27 cellular contexts compared by ENCODE assay signal in the genomic region with DNA sequence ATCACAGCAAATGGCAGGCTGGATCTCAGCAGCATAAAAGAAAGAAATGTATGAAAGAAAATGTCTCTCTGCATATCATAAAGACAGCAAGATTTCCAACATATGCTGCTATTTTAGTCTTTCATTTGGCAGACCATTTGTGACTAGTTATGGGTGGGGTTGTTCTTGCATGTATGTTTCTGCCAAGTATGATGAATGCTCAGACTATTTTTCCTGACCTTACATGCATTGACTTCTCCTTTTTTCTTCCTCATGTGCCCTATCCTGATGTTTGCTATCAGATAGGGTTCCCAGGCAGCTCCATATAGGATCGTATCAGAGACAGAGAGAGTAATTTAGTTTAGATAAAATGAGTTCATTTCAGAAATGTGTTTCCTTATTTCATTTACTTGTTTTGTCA. TPM values are rescaled to one million over a fixed set of nuclear protein-coding genes. Genes with fewer than 3 reads are reported as not detected.
A peak's percentile ranks its signal among the peaks of the same experiment; 100 is the strongest.
DNase-seq lines count a peak whose midpoint lies in the region; ATAC-seq and TF ChIP-seq lines count a peak whose summit lies in the region.
"Had no signal": no experiment of that assay in that cellular context is flagged by ENCODE, and none has a peak within 500 bp of the region (broad histone marks: within the 10 kb centered on the region; RNA-seq: fewer than 3 reads in every experiment).

No MANE protein-coding gene starts in this region.

- TF ChIP-seq CTCF in brain microvascular endothelial cell (IDR thresholded peaks at IDR 0.05; ENCODE audit: low read depth, low read length, missing control alignments) (no peak), fibroblast of the aortic adventitia (IDR thresholded peaks at IDR 0.05; ENCODE audit: insufficient read depth, low read length) (no peak)

- no peak for ATAC-seq in HG03520 (IDR thresholded peaks at IDR 0.05; ENCODE audit: unreplicated experiment)
- ATAC-seq: GM23338, lower lobe of right lung, pancreas, sciatic nerve had no signal

- no peak overlapping the region for H3K4me3 ChIP-seq in brain microvascular endothelial cell (ENCODE audit: low read depth, low read length)
- no peak overlapping the region for H3K4me3 ChIP-seq in fibroblast of the aortic adventitia (ENCODE audit: low read depth, low read length)
- H3K4me3 ChIP-seq in skeletal muscle cell (ENCODE audit: low read depth, low read length) = no peak overlapping the region
- H3K4me3 ChIP-seq: colonic mucosa, GM23338, lower lobe of right lung, pancreas, tibial nerve had no signal

- no peaks in the 10 kb centered on the region for H3K36me3 ChIP-seq in brain microvascular endothelial cell (replicated peaks)
- H3K36me3 ChIP-seq: colonic mucosa, lower lobe of right lung, pancreas, tibial nerve had no signal

- H3K27ac ChIP-seq in brain microvascular endothelial cell = peak overlapping the region; percentile 50
- H3K27ac ChIP-seq: colonic mucosa, lower lobe of right lung, pancreas, tibial nerve had no signal

- in situ Hi-C loops in brain microvascular endothelial cell (cut with HindIII; ENCODE audit: low pct_ligation_motif_present, low sequenced_read_pairs) = no loop called here

- peak; percentile 67 for DNase-seq in HCEC 1CT
- peak; percentile 37 for DNase-seq in brain microvascular endothelial cell
- DNase-seq in fibroblast of the aortic adventitia (ENCODE audit: low read depth) = peak; percentile 89
- DNase-seq in skeletal muscle cell (ENCODE audit: low read depth) = peak; percentile 25
- no peak for DNase-seq in NCI-H1930 (lab: John Stamatoyannopoulos, UW)
- DNase-seq in NCI-H2029 (lab: John Stamatoyannopoulos, UW) = no peak
- DNase-seq: activated CD4-positive, alpha-beta memory T cell treated with anti-CD3 and anti-CD28 coated beads for 36 hours; activated naive CD4-positive, alpha-beta T cell treated with anti-CD3 and anti-CD28 coated beads for 36 hours; activated T-cell treated with anti-CD3 and anti-CD28 coated beads, Interleukin-2, amount 50 U/mL, for 1 hour; aorta; Caco-2; colonic mucosa; head of caudate nucleus; immature natural killer cell; lower lobe of right lung; NCI-H1417 treated with DMSO at 0.1 percent for 48 hours; NCI-H2171 treated with DMSO at 0.1 percent for 48 hours; NCI-H526 treated with DMSO at 0.1 percent for 48 hours; pancreas; Right ventricle myocardium superior; stimulated activated naive CD4-positive, alpha-beta T cell treated with Interleukin-2 at 50 U/mL for 16 hours; T-helper 2 cell had no signal

- no peaks in the 10 kb centered on the region for H3K27me3 ChIP-seq in brain microvascular endothelial cell (replicated peaks)
- H3K27me3 ChIP-seq: colonic mucosa, pancreas, tibial nerve had no signal

RNA-seq across cellular contexts. Expression of a gene that starts 58.4 kb away (rescaled TPM):
- total RNA-seq in fibroblast of the aortic adventitia (ENCODE audit: low replicate concordance) = 15.9 and 23.6 TPM in 2 replicates
- total RNA-seq: B cell had no signal

Comparison
In these comparisons a context has a peak if more than half of its experiments do, and no peak if none do; other contexts are left out.
1. DNase-seq: peak in HCEC 1CT (single experiment), brain microvascular endothelial cell (single experiment), fibroblast of the aortic adventitia (single experiment) and skeletal muscle cell (single experiment); none in NCI-H1930 (0 of 2) and NCI-H2029 (single experiment).